Comparison of ENCODE assay signal across 13 cellular contexts in genomic region chr11:84922836-84923235, GRCh38.
DNase-seq lines count a peak whose midpoint lies in the region; ATAC-seq and TF ChIP-seq lines count a peak whose summit lies in the region.
"Had no signal": no experiment of that assay in that cellular context is flagged by ENCODE, and none has a peak within 500 bp of the region (broad histone marks: within the 10 kb centered on the region; RNA-seq: fewer than 3 reads in every experiment).

No MANE protein-coding gene starts in this region.

- DNase-seq in HAP-1 (ENCODE audit: low spot score in 2 of 2) (peak; percentile 37 to 38), caudate nucleus (lab: John Stamatoyannopoulos, UW) (peak in 12 of 61 donors; percentile 4 to 28 (median 10)), inferior parietal cortex (ENCODE audit: extremely low spot score) (peak; percentile 45), skeletal muscle cell (ENCODE audit: low read depth) (no peak), islet precursor cell (no peak), erythroblast (lab: John Stamatoyannopoulos, UW) (no peak), mesenteric fat pad (ENCODE audit: low spot score) (no peak)
- DNase-seq: left lung, NCI-H2081 had no signal

- peak overlapping the region; percentile 36 for H3K27ac ChIP-seq in caudate nucleus (ENCODE audit: low read depth, low read length)
- H3K27ac ChIP-seq: C4-2B, left lung, prostate gland, tibial nerve had no signal

- H3K9me3 ChIP-seq in HAP-1, result no peaks in the 10 kb centered on the region
- H3K9me3 ChIP-seq: left lung, prostate gland had no signal

- H3K36me3 ChIP-seq in HAP-1 (replicated peaks), result no peaks in the 10 kb centered on the region
- H3K36me3 ChIP-seq: left lung, prostate gland, tibial nerve had no signal

- no peak for TF ChIP-seq POLR2A in erythroblast (IDR thresholded peaks at IDR 0.05; ENCODE audit: low read length)

- ATAC-seq in GM21447 (IDR thresholded peaks at IDR 0.05; ENCODE audit: unreplicated experiment), result no peak
- ATAC-seq: left lung had no signal

- H3K27me3 ChIP-seq in HAP-1 (ENCODE audit: low read depth), result no peaks in the 10 kb centered on the region
- H3K27me3 ChIP-seq: left lung, tibial nerve had no signal

- H3K4me1 ChIP-seq in HAP-1, result peaks cover 47% of the 10 kb centered on the region
- H3K4me1 ChIP-seq: left lung, prostate gland had no signal

- H3K4me3 ChIP-seq in HAP-1 (peak overlapping the region; percentile 26), skeletal muscle cell (ENCODE audit: low read depth, low read length) (peak overlapping the region; percentile 12)
- H3K4me3 ChIP-seq: left lung, prostate gland had no signal

- in situ Hi-C loops in HAP-1 (cut with MboI; ENCODE audit: low sequenced_read_pairs), result no loop called here

Comparison
In these comparisons a context has a peak if more than half of its experiments do, and no peak if none do; other contexts are left out.
1. DNase-seq: peak in HAP-1 (2 of 2) and inferior parietal cortex (single experiment); none in skeletal muscle cell (single experiment), islet precursor cell (single experiment), erythroblast (0 of 2) and mesenteric fat pad (single experiment).